In genomic region chr16:79003026-79003617, GRCh38 we compare ENCODE assay signal across 20 cellular contexts.
"Had no signal": no experiment of that assay in that cellular context is flagged by ENCODE, and none has a peak within 500 bp of the region (broad histone marks: within the 10 kb centered on the region; RNA-seq: fewer than 3 reads in every experiment).

No MANE protein-coding gene starts in this region.

- H2AFZ ChIP-seq: neural progenitor cell had no signal

- H3K36me3 ChIP-seq: colonic mucosa, gastrocnemius medialis, left lung, neural progenitor cell, prostate gland, right atrium auricular region, sigmoid colon, spleen, thoracic aorta, tibial nerve, upper lobe of left lung had no signal

- DNase-seq: colonic mucosa; effector CD8-positive, alpha-beta T cell; endodermal cell; foreskin fibroblast; gastrocnemius medialis; head of caudate nucleus; left lung; mesenchymal stem cell; naive thymus-derived CD4-positive, alpha-beta T cell; sigmoid colon; spleen; stimulated activated CD4-positive, alpha-beta T cell treated with anti-CD3 and anti-CD28 coated beads, Interleukin-4, amount 100 ng/mL, for 4 hours; stimulated activated naive B cell treated with anti-CD40 and anti-IgM and Interleukin-4, amounts not matched to agents 10 μg/mL and 1 μg/mL and 100 μg/mL, for 72 hours; upper lobe of left lung had no signal

- H3K9me3 ChIP-seq: colonic mucosa, gastrocnemius medialis, prostate gland, right atrium auricular region, sigmoid colon, spleen, thoracic aorta, tibial nerve, upper lobe of left lung had no signal

- H3K9ac ChIP-seq: neural progenitor cell had no signal

- H3K4me3 ChIP-seq: colonic mucosa, gastrocnemius medialis, left lung, neural progenitor cell, prostate gland, right atrium auricular region, sigmoid colon, spleen, thoracic aorta, tibial nerve, upper lobe of left lung had no signal

- H3K27ac ChIP-seq: colonic mucosa, epithelial cell of prostate, gastrocnemius medialis, left lung, neural progenitor cell, prostate gland, right atrium auricular region, sigmoid colon, spleen, thoracic aorta, tibial nerve, upper lobe of left lung had no signal

- H3K4me1 ChIP-seq: colonic mucosa, left lung, prostate gland, right atrium auricular region, sigmoid colon, spleen, upper lobe of left lung had no signal

- H3K4me2 ChIP-seq: neural progenitor cell had no signal

- H3K27me3 ChIP-seq: colonic mucosa, gastrocnemius medialis, left lung, neural progenitor cell, right atrium auricular region, sigmoid colon, spleen, tibial nerve, upper lobe of left lung had no signal
